Comparison of ENCODE assay signal across 8 cellular contexts in genomic region chr12:2691001-2691339, GRCh38.
DNase-seq lines count a peak whose midpoint lies in the region; ATAC-seq, FAIRE-seq and TF ChIP-seq lines count a peak whose summit lies in the region.

No MANE protein-coding gene starts in this region.

- in situ Hi-C loops in HepG2 (cut with HindIII; ENCODE audit: extremely low pct_ligation_motif_present, low pct_unique_long_range_greater_than_20kb), result no loop called here

- no peak for FAIRE-seq in HepG2 (lab: Jason Lieb, UNC)

- TF ChIP-seq RAD21 in liver (IDR thresholded peaks at IDR 0.05), result no peak
- TF ChIP-seq RAD21 in HepG2 (CRISPR knock-in tag; IDR thresholded peaks at IDR 0.05), result no peak

- TF ChIP-seq POLR2A in HepG2 (IDR thresholded peaks at IDR 0.05; ENCODE audit: insufficient read depth in 1 of 2, low read depth in 2 of 2, low read length in 2 of 2), result no peak

- peak overlapping the region; percentile 80 for H3K27ac Mint-ChIP-seq in activated T-helper 17 cell treated with anti-CD3 and anti-CD28 coated beads, Interleukin-2, amount 50 U/mL, for 72 hours

- H3K27me3 ChIP-seq in liver (ENCODE audit: control insufficient read depth in 4 of 4, insufficient read depth in 4 of 4, low read length in 3 of 4) (peaks cover 0 to 9% (median 0%) of the 10 kb centered on the region in 4 donors), HepG2 (ENCODE audit: control insufficient read depth in 1 of 2, insufficient read depth in 2 of 2, low read length in 2 of 2) (peaks cover 0 to 69% of the 10 kb centered on the region in 2 experiments; a peak in 4 of 5 replicates), iPS-20b (ENCODE audit: insufficient read depth, low read length) (peaks cover 42% of the 10 kb centered on the region)

- BruUV-seq in HepG2 (replicated peaks; lab: Mats Ljungman, UMichigan), result no TSS peak

- H3K4me3 ChIP-seq in liver (ENCODE audit: low read depth in 1 of 3, low read length in 3 of 3), result peak overlapping the region in 2 of 3 donors; percentile 16 to 46
- no peak overlapping the region for H3K4me3 ChIP-seq in HepG2 (replicated peaks in 1 of 3; ENCODE audit: insufficient read depth in 1 of 3, low read depth in 2 of 3, low read length in 3 of 3)
- H3K4me3 ChIP-seq in iPS-20b (ENCODE audit: low read length), result peak overlapping the region; percentile 82

- H4K20me1 ChIP-seq in HepG2 (ENCODE audit: insufficient read depth, low read length), result no peaks in the 10 kb centered on the region

- no peak for DNase-seq in HepG2 (ENCODE audit: low spot score)
- peak; percentile 74 for DNase-seq in NCI-H510A treated with DMSO at 0.1 percent for 48 hours (lab: John Stamatoyannopoulos, UW)
- peak; percentile 55 to 58 for DNase-seq in stimulated activated CD4-positive, alpha-beta T cell treated with anti-CD3 and anti-CD28 coated beads, Interleukin-4, amount 100 ng/mL, for 4 hours
- no peak for DNase-seq in mucosa of gallbladder (ENCODE audit: low spot score)
- DNase-seq in HCEC 1CT, result no peak

- POLR2A ChIA-PET in HepG2 (lab: Yijun Ruan, JAX), result no interaction called here

- H3K9me3 ChIP-seq in liver (ENCODE audit: control insufficient read depth in 4 of 4, low read length in 3 of 4), result no peaks in the 10 kb centered on the region
- no peaks in the 10 kb centered on the region for H3K9me3 ChIP-seq in HepG2 (ENCODE audit: low read length)
- no peaks in the 10 kb centered on the region for H3K9me3 ChIP-seq in iPS-20b (ENCODE audit: insufficient read depth, low read depth, low read length)

- no peak for TF ChIP-seq CTCF in liver (IDR thresholded peaks at IDR 0.05; ENCODE audit: low read depth, low read length, missing input control)
- TF ChIP-seq CTCF in HepG2 (CRISPR knock-in tag; IDR thresholded peaks at IDR 0.05), result no peak

- H3K27me3 Mint-ChIP-seq in activated T-helper 17 cell treated with anti-CD3 and anti-CD28 coated beads, Interleukin-2, amount 50 U/mL, for 72 hours, result peaks cover 5% of the 10 kb centered on the region

- no peak overlapping the region for H3K9ac ChIP-seq in liver (ENCODE audit: low read depth in 1 of 2, low read length in 2 of 2)
- H3K9ac ChIP-seq in HepG2 (ENCODE audit: insufficient read depth, low read depth, low read length), result no peak overlapping the region
- H3K9ac ChIP-seq in iPS-20b (ENCODE audit: low read depth, low read length), result peak overlapping the region; percentile 79; the same call in 1 of the 2 replicates

- H3K27ac ChIP-seq in liver (ENCODE audit: low read depth in 1 of 2, low read length in 2 of 2), result no peak overlapping the region
- H3K27ac ChIP-seq in HepG2 (ENCODE audit: extremely low read length, insufficient read depth, low read length), result no peak overlapping the region
- H3K27ac ChIP-seq in iPS-20b (ENCODE audit: low read length), result no peak overlapping the region

- H3K36me3 ChIP-seq in liver (ENCODE audit: control insufficient read depth in 4 of 4, insufficient read depth in 3 of 4, low read depth in 1 of 4, low read length in 3 of 4) (no peaks in the 10 kb centered on the region), HepG2 (replicated peaks in 1 of 2; ENCODE audit: control insufficient read depth in 1 of 2, insufficient read depth in 2 of 2, low read length in 2 of 2) (no peaks in the 10 kb centered on the region), iPS-20b (ENCODE audit: insufficient read depth, low read depth, low read length) (no peaks in the 10 kb centered on the region)

- WGBS in liver, result 8% methylated on average over 28 of the region's 28 CpGs
- 77% methylated on average over 17 of the region's 28 CpGs for WGBS in HepG2 (ENCODE audit: low lambda C conversion rate)

- no peak for ATAC-seq in HepG2
- peak; percentile 58 for ATAC-seq in activated T-helper 17 cell treated with anti-CD3 and anti-CD28 coated beads, Interleukin-2, amount 50 U/mL, for 72 hours (replicated peaks)

- no peaks in the 10 kb centered on the region for H3K9me3 Mint-ChIP-seq in activated T-helper 17 cell treated with anti-CD3 and anti-CD28 coated beads, Interleukin-2, amount 50 U/mL, for 72 hours

- peak overlapping the region; percentile 95 for H3K4me3 Mint-ChIP-seq in activated T-helper 17 cell treated with anti-CD3 and anti-CD28 coated beads, Interleukin-2, amount 50 U/mL, for 72 hours

- CTCF ChIA-PET in HepG2 (lab: Yijun Ruan, JAX; ENCODE audit: low intra/inter-chr PET ratio, low total read pairs), result no interaction called here

- peaks cover 11% of the 10 kb centered on the region for H3K4me1 Mint-ChIP-seq in activated T-helper 17 cell treated with anti-CD3 and anti-CD28 coated beads, Interleukin-2, amount 50 U/mL, for 72 hours

- no peaks in the 10 kb centered on the region for H3K36me3 Mint-ChIP-seq in activated T-helper 17 cell treated with anti-CD3 and anti-CD28 coated beads, Interleukin-2, amount 50 U/mL, for 72 hours (ENCODE audit: low read depth)

- H3K79me2 ChIP-seq in HepG2 (ENCODE audit: insufficient read depth, low read length), result no peaks in the 10 kb centered on the region

- H3K4me1 ChIP-seq in liver (ENCODE audit: control insufficient read depth in 4 of 4, insufficient read depth in 4 of 4, low read length in 3 of 4) (peaks cover 5 to 16% (median 6%) of the 10 kb centered on the region in 4 donors), HepG2 (ENCODE audit: insufficient read depth, low read length) (no peaks in the 10 kb centered on the region), iPS-20b (ENCODE audit: insufficient read depth, low read length) (peaks cover 12% of the 10 kb centered on the region)

- intact Hi-C loops in HepG2 (cut with micrococcal nuclease; ENCODE audit: unreplicated experiment), result no loop called here

- H3K4me2 ChIP-seq in HepG2 (ENCODE audit: low read depth, low read length), result no peak overlapping the region

- H2AFZ ChIP-seq in HepG2 (ENCODE audit: low read length), result no peak overlapping the region

- TF ChIP-seq EP300 in HepG2 (IDR thresholded peaks at IDR 0.05; ENCODE audit: low read depth in 2 of 2, low read length in 2 of 2) (no peak), HepG2 (CRISPR knock-in tag; IDR thresholded peaks at IDR 0.05; ENCODE audit: borderline replicate concordance) (no peak)

TF ChIP-seq in liver, 16 proteins besides CTCF, POLR2A, EP300 and RAD21 (continues in another document):
- TF ChIP-seq RXRA (IDR thresholded peaks at IDR 0.05), result no peak
- TF ChIP-seq FOXA1 (IDR thresholded peaks at IDR 0.05), result no peak
- TF ChIP-seq GABPA (IDR thresholded peaks at IDR 0.05 in 1 of 2, conservative IDR thresholded peaks at IDR 0.05 in 1 of 2), result no peak
- TF ChIP-seq MAX (IDR thresholded peaks at IDR 0.05), result no peak
- no peak for TF ChIP-seq ZBTB33 (IDR thresholded peaks at IDR 0.05)
- TF ChIP-seq EGR1 (IDR thresholded peaks at IDR 0.05; ENCODE audit: low read depth in 2 of 2), result no peak
- TF ChIP-seq ATF3 (IDR thresholded peaks at IDR 0.05), result no peak
- no peak for TF ChIP-seq HNF4A (conservative IDR thresholded peaks at IDR 0.05)

TF ChIP-seq in HepG2, 621 proteins besides CTCF, POLR2A, EP300 and RAD21:
- no peak for TF ChIP-seq ELF4 (CRISPR knock-in tag; IDR thresholded peaks at IDR 0.05; ENCODE audit: borderline replicate concordance)
- no peak for TF ChIP-seq ZNF3 (CRISPR knock-in tag; IDR thresholded peaks at IDR 0.05)
- no peak for TF ChIP-seq NCOR1 (IDR thresholded peaks at IDR 0.05; ENCODE audit: borderline replicate concordance, low read length)
- TF ChIP-seq ZNF335 (CRISPR knock-in tag; IDR thresholded peaks at IDR 0.05), result no peak
- no peak for TF ChIP-seq ETS1 (CRISPR knock-in tag; IDR thresholded peaks at IDR 0.05)
- no peak for TF ChIP-seq ZNF619 (CRISPR knock-in tag; IDR thresholded peaks at IDR 0.05)
- no peak for TF ChIP-seq NFKB2 (CRISPR knock-in tag; IDR thresholded peaks at IDR 0.05; ENCODE audit: borderline replicate concordance)
- TF ChIP-seq TOPORS (CRISPR knock-in tag; IDR thresholded peaks at IDR 0.05), result no peak
- no peak for TF ChIP-seq CAMTA2 (CRISPR knock-in tag; IDR thresholded peaks at IDR 0.05; ENCODE audit: borderline replicate concordance)

Comparison
In these comparisons a context has a peak if more than half of its experiments do, and no peak if none do; other contexts are left out.
1. H3K4me3 ChIP-seq: peak in liver (2 of 3) and iPS-20b (single experiment); none in HepG2 (0 of 3).
2. DNase-seq: peak in NCI-H510A treated with DMSO at 0.1 percent for 48 hours (single experiment) and stimulated activated CD4-positive, alpha-beta T cell treated with anti-CD3 and anti-CD28 coated beads, Interleukin-4, amount 100 ng/mL, for 4 hours (2 of 2); none in HepG2 (single experiment), mucosa of gallbladder (single experiment) and HCEC 1CT (single experiment).